In the genomic region with DNA sequence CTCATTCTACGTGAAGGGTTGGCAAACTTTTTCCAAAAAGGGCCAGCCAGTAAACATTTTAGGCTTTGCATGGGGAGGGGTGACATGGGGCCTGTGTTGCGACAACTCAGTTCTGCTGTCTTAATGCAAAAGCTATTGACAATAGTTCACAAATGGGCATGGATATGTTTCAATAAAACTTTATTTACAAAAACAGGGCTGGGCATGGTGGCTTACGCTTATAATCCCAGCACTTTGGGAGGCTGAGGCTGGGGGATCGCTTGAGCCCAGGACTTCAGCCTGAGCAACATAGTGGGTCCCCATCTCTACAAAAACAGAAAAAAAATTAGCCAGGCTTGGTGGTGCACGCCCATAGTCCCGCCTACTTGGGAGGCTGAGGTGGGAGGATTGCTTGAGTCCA, we compare ENCODE assay signal across 1 cellular context.
TF ChIP-seq lines count a peak whose summit lies in the region.

No MANE protein-coding gene starts in this region.

TF ChIP-seq in K562, 482 proteins besides CTCF, POLR2A, EP300 and RAD21 (continued from another document):
- TF ChIP-seq, protein P1, sequence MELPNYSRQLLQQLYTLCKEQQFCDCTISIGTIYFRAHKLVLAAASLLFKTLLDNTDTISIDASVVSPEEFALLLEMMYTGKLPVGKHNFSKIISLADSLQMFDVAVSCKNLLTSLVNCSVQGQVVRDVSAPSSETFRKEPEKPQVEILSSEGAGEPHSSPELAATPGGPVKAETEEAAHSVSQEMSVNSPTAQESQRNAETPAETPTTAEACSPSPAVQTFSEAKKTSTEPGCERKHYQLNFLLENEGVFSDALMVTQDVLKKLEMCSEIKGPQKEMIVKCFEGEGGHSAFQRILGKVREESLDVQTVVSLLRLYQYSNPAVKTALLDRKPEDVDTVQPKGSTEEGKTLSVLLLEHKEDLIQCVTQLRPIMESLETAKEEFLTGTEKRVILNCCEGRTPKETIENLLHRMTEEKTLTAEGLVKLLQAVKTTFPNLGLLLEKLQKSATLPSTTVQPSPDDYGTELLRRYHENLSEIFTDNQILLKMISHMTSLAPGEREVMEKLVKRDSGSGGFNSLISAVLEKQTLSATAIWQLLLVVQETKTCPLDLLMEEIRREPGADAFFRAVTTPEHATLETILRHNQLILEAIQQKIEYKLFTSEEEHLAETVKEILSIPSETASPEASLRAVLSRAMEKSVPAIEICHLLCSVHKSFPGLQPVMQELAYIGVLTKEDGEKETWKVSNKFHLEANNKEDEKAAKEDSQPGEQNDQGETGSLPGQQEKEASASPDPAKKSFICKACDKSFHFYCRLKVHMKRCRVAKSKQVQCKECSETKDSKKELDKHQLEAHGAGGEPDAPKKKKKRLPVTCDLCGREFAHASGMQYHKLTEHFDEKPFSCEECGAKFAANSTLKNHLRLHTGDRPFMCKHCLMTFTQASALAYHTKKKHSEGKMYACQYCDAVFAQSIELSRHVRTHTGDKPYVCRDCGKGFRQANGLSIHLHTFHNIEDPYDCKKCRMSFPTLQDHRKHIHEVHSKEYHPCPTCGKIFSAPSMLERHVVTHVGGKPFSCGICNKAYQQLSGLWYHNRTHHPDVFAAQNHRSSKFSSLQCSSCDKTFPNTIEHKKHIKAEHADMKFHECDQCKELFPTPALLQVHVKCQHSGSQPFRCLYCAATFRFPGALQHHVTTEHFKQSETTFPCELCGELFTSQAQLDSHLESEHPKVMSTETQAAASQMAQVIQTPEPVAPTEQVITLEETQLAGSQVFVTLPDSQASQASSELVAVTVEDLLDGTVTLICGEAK (IDR thresholded peaks at IDR 0.05): peak; percentile 91
- TF ChIP-seq, protein P1 (CRISPR knock-in tag; IDR thresholded peaks at IDR 0.05): peak; percentile 73
- no peak for TF ChIP-seq HDAC1 (IDR thresholded peaks at IDR 0.05)
TF ChIP-seq in K562: peak in this region for 1.
